23 cellular contexts compared by ENCODE assay signal in genomic region chr10:13095094-13095493, GRCh38.
"Had no signal": no experiment of that assay in that cellular context is flagged by ENCODE, and none has a peak within 500 bp of the region (broad histone marks: within the 10 kb centered on the region; RNA-seq: fewer than 3 reads in every experiment).

No MANE protein-coding gene starts in this region.

- DNase-seq: effector memory CD4-positive, alpha-beta T cell; foreskin melanocyte; head of caudate nucleus; left colon; left ventricle myocardium superior; mesendoderm; naive B cell; occipital lobe; right cardiac atrium; stimulated activated CD4-positive, alpha-beta T cell treated with anti-CD3 and anti-CD28 coated beads, Interleukin-4, amount 100 ng/mL, for 1 hour; stimulated activated CD8-positive, alpha-beta memory T cell treated with anti-CD3 and anti-CD28 coated beads, Interleukin-4, amount 100 ng/mL, for 48 hours; stimulated activated naive CD8-positive, alpha-beta T cell treated with anti-CD3 and anti-CD28 coated beads, Interleukin-15, Interleukin-2, amounts not matched to agents 100 U/mL and 50 U/mL, for 24 hours; thyroid gland; upper lobe of left lung; uterus had no signal

- H3K36me3 ChIP-seq: pancreas, suprapubic skin, thyroid gland, upper lobe of left lung, uterus had no signal

- H3K9me3 ChIP-seq: pancreas, suprapubic skin, thyroid gland, upper lobe of left lung, uterus had no signal

- ATAC-seq: esophagus mucosa; left colon; left ventricle myocardium superior; pancreas; right cardiac atrium; stimulated activated effector memory CD8-positive, alpha-beta T cell treated with anti-CD3 and anti-CD28 coated beads, Interleukin-12 subunit alpha, Interleukin-12 subunit beta, amount 100 ng/mL, for 72 hours; stimulated activated naive CD8-positive, alpha-beta T cell treated with anti-CD3 and anti-CD28 coated beads, Interleukin-15, Interleukin-2, amounts not matched to agents 100 U/mL and 50 U/mL, for 24 hours had no signal

- H3K27ac Mint-ChIP-seq: nephron; progenitor cell of endocrine pancreas; stimulated activated effector memory CD8-positive, alpha-beta T cell treated with anti-CD3 and anti-CD28 coated beads, Interleukin-12 subunit alpha, Interleukin-12 subunit beta, amount 100 ng/mL, for 72 hours had no signal

- H3K4me3 Mint-ChIP-seq: naive B cell; nephron; stimulated activated effector memory CD8-positive, alpha-beta T cell treated with anti-CD3 and anti-CD28 coated beads, Interleukin-12 subunit alpha, Interleukin-12 subunit beta, amount 100 ng/mL, for 72 hours had no signal

- H3K36me3 Mint-ChIP-seq: stimulated activated effector memory CD8-positive, alpha-beta T cell treated with anti-CD3 and anti-CD28 coated beads, Interleukin-12 subunit alpha, Interleukin-12 subunit beta, amount 100 ng/mL, for 72 hours had no signal

- H3K4me3 ChIP-seq: hepatocyte, lung, pancreas, suprapubic skin, thyroid gland, upper lobe of left lung, uterus had no signal

- H3K27ac ChIP-seq: hepatocyte, pancreas, suprapubic skin, thyroid gland, upper lobe of left lung, uterus had no signal

- H3K4me2 ChIP-seq: hepatocyte had no signal

- H3K9me3 Mint-ChIP-seq: nephron; stimulated activated effector memory CD8-positive, alpha-beta T cell treated with anti-CD3 and anti-CD28 coated beads, Interleukin-12 subunit alpha, Interleukin-12 subunit beta, amount 100 ng/mL, for 72 hours had no signal

- H2AFZ ChIP-seq: hepatocyte had no signal

- H3K4me1 ChIP-seq: pancreas, uterus had no signal

- H3K79me2 ChIP-seq: hepatocyte had no signal

- H3K27me3 ChIP-seq: hepatocyte, pancreas, suprapubic skin, thyroid gland, upper lobe of left lung, uterus had no signal
